1 cellular context compared by ENCODE assay signal in the genomic region with DNA sequence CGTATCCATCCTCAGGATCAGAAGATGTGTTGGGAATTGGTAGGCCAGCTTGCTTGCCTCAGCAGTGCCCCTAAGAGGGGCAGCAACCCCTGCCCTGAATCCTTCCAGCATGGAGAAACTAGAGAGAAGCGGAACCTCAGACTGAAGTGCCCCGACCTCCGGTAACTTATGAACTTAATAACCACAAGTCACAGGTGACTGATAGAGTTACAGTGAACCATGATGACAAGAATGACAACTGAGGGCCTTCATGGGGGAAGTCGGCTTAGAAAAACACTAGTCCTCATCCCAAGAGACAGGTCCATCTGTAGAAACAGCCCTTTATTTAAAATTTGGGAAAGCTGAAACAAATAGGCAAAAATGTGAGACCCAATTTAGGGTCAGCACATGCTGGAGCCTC.
TF ChIP-seq lines count a peak whose summit lies in the region.

No MANE protein-coding gene starts in this region.

TF ChIP-seq in WTC11, 78 proteins besides CTCF, POLR2A, EP300 and RAD21:
- TF ChIP-seq ZNF281 (CRISPR knock-in tag; IDR thresholded peaks at IDR 0.05), result no peak
- TF ChIP-seq IRF2 (CRISPR knock-in tag; IDR thresholded peaks at IDR 0.05; ENCODE audit: borderline replicate concordance, low read depth), result no peak
- no peak for TF ChIP-seq NFE2L1 (CRISPR knock-in tag; IDR thresholded peaks at IDR 0.05)
- TF ChIP-seq RELA (CRISPR knock-in tag; IDR thresholded peaks at IDR 0.05; ENCODE audit: borderline replicate concordance), result no peak
- no peak for TF ChIP-seq CREM (CRISPR knock-in tag; IDR thresholded peaks at IDR 0.05)
- TF ChIP-seq E2F5 (CRISPR knock-in tag; IDR thresholded peaks at IDR 0.05), result no peak
- no peak for TF ChIP-seq ZSCAN18 (CRISPR knock-in tag; IDR thresholded peaks at IDR 0.05)
- TF ChIP-seq ESRRA (CRISPR knock-in tag; IDR thresholded peaks at IDR 0.05; ENCODE audit: borderline replicate concordance), result no peak
- no peak for TF ChIP-seq MAX (CRISPR knock-in tag; IDR thresholded peaks at IDR 0.05)
- no peak for TF ChIP-seq FOXK1 (CRISPR knock-in tag; IDR thresholded peaks at IDR 0.05)
- no peak for TF ChIP-seq ZNF532 (CRISPR knock-in tag; IDR thresholded peaks at IDR 0.05; ENCODE audit: borderline replicate concordance)
- TF ChIP-seq, protein P1, sequence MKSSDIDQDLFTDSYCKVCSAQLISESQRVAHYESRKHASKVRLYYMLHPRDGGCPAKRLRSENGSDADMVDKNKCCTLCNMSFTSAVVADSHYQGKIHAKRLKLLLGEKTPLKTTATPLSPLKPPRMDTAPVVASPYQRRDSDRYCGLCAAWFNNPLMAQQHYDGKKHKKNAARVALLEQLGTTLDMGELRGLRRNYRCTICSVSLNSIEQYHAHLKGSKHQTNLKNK (CRISPR knock-in tag; IDR thresholded peaks at IDR 0.05), result no peak
TF ChIP-seq in WTC11: peak in this region for 0.
